2 cellular contexts compared by ENCODE assay signal in the genomic region with DNA sequence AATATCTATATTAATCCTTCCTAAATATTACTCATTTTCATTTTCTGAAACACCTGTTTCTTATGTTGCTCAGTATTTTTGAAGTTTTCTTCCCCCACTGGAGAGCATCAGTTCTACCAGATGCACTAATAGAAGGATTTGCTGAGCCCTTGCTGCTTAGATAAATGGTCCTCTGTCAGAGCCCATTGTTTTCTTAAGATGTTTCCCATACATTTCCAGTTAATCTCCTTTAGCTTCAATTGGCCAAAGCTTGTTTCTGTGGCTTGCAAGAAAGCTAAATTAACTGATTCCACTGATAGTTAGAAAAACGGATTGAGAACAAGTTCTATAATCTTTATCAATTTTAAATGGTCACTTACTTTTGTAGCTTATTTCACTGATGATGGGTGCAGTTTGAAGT.
TF ChIP-seq lines count a peak whose summit lies in the region.

No MANE protein-coding gene starts in this region.

TF ChIP-seq in HCT116, 20 proteins besides CTCF, POLR2A, EP300 and RAD21 (continued from another document):
- TF ChIP-seq, protein P1, sequence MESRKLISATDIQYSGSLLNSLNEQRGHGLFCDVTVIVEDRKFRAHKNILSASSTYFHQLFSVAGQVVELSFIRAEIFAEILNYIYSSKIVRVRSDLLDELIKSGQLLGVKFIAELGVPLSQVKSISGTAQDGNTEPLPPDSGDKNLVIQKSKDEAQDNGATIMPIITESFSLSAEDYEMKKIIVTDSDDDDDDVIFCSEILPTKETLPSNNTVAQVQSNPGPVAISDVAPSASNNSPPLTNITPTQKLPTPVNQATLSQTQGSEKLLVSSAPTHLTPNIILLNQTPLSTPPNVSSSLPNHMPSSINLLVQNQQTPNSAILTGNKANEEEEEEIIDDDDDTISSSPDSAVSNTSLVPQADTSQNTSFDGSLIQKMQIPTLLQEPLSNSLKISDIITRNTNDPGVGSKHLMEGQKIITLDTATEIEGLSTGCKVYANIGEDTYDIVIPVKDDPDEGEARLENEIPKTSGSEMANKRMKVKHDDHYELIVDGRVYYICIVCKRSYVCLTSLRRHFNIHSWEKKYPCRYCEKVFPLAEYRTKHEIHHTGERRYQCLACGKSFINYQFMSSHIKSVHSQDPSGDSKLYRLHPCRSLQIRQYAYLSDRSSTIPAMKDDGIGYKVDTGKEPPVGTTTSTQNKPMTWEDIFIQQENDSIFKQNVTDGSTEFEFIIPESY (IDR thresholded peaks at IDR 0.05; ENCODE audit: extremely low read depth, insufficient replicate concordance, low read length) = no peak

TF ChIP-seq in WTC11, 78 proteins besides CTCF, POLR2A, EP300 and RAD21 (continued from another document):
- TF ChIP-seq, protein P2, sequence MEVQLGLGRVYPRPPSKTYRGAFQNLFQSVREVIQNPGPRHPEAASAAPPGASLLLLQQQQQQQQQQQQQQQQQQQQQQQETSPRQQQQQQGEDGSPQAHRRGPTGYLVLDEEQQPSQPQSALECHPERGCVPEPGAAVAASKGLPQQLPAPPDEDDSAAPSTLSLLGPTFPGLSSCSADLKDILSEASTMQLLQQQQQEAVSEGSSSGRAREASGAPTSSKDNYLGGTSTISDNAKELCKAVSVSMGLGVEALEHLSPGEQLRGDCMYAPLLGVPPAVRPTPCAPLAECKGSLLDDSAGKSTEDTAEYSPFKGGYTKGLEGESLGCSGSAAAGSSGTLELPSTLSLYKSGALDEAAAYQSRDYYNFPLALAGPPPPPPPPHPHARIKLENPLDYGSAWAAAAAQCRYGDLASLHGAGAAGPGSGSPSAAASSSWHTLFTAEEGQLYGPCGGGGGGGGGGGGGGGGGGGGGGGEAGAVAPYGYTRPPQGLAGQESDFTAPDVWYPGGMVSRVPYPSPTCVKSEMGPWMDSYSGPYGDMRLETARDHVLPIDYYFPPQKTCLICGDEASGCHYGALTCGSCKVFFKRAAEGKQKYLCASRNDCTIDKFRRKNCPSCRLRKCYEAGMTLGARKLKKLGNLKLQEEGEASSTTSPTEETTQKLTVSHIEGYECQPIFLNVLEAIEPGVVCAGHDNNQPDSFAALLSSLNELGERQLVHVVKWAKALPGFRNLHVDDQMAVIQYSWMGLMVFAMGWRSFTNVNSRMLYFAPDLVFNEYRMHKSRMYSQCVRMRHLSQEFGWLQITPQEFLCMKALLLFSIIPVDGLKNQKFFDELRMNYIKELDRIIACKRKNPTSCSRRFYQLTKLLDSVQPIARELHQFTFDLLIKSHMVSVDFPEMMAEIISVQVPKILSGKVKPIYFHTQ (CRISPR knock-in tag; IDR thresholded peaks at IDR 0.05) = no peak
- TF ChIP-seq, protein P3, sequence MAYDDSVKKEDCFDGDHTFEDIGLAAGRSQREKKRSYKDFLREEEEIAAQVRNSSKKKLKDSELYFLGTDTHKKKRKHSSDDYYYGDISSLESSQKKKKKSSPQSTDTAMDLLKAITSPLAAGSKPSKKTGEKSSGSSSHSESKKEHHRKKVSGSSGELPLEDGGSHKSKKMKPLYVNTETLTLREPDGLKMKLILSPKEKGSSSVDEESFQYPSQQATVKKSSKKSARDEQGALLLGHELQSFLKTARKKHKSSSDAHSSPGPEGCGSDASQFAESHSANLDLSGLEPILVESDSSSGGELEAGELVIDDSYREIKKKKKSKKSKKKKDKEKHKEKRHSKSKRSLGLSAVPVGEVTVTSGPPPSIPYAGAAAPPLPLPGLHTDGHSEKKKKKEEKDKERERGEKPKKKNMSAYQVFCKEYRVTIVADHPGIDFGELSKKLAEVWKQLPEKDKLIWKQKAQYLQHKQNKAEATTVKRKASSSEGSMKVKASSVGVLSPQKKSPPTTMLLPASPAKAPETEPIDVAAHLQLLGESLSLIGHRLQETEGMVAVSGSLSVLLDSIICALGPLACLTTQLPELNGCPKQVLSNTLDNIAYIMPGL (CRISPR knock-in tag; IDR thresholded peaks at IDR 0.05) = no peak
